15 cellular contexts compared by ENCODE assay signal in genomic region chr13:112852392-112852791, GRCh38.
DNase-seq lines count a peak whose midpoint lies in the region; ATAC-seq and TF ChIP-seq lines count a peak whose summit lies in the region.
"Had no signal": no experiment of that assay in that cellular context is flagged by ENCODE, and none has a peak within 500 bp of the region (broad histone marks: within the 10 kb centered on the region; RNA-seq: fewer than 3 reads in every experiment).

No MANE protein-coding gene starts in this region.

- no peaks in the 10 kb centered on the region for H3K79me1 ChIP-seq in neuronal stem cell (ENCODE audit: low read depth, low read length)

- peak overlapping the region; percentile 7 for H3K27ac Mint-ChIP-seq in activated T-helper 1 cell treated with anti-CD3 and anti-CD28 coated beads, Interleukin-12 subunit alpha, Interleukin-12 subunit beta, Interleukin-2, Interleukin-4 antibody, amounts not matched to agents 30 ng/mL and 10 ng/mL and 1 ng/mL, durations not matched to agents 14 hours and 24 hours and 36 hours

- peaks cover 6% of the 10 kb centered on the region for H3K9me3 Mint-ChIP-seq in activated T-helper 1 cell treated with anti-CD3 and anti-CD28 coated beads, Interleukin-12 subunit alpha, Interleukin-12 subunit beta, Interleukin-2, Interleukin-4 antibody, amounts not matched to agents 30 ng/mL and 10 ng/mL and 1 ng/mL, durations not matched to agents 14 hours and 24 hours and 36 hours
- H3K9me3 Mint-ChIP-seq: CD4-positive, CD25-positive, alpha-beta regulatory T cell had no signal

- no CpG with 5 or more reads among the region's 15 CpGs for WGBS in neuronal stem cell (ENCODE audit: extremely low coverage in 2 of 2, insufficient read length in 2 of 2, insufficient replicate concordance in 1 of 2), 2 donors
- 97% methylated on average over 11 of the region's 15 CpGs for WGBS in right lobe of liver (ENCODE audit: insufficient coverage, low coverage, low lambda C conversion rate, missing lambda C conversion rate)

- peak overlapping the region; percentile 44 for H3K23ac ChIP-seq in neuronal stem cell (ENCODE audit: low read depth, low read length, poor library complexity)

- H2AK5ac ChIP-seq in neuronal stem cell (ENCODE audit: low read depth, low read length) = no peak overlapping the region

- H3K14ac ChIP-seq in neuronal stem cell (ENCODE audit: low read length) = peak overlapping the region; percentile 64

- no peak overlapping the region for H4K91ac ChIP-seq in neuronal stem cell (ENCODE audit: low read depth, low read length, poor library complexity)

- H3K36me3 ChIP-seq in Peyer's patch (peaks cover 0 to 55% (median 3%) of the 10 kb centered on the region in 3 donors), neuronal stem cell (replicated peaks in 1 of 2; ENCODE audit: control insufficient read depth in 2 of 2, insufficient read depth in 2 of 2, low read length in 2 of 2) (peaks cover 30 to 36% of the 10 kb centered on the region in 2 donors), right lobe of liver (peaks cover 0 to 34% (median 16%) of the 10 kb centered on the region in 4 donors)

- H3K27ac ChIP-seq in Peyer's patch = no peak overlapping the region
- no peak overlapping the region for H3K27ac ChIP-seq in neuronal stem cell (replicated peaks; ENCODE audit: low read length)
- H3K27ac ChIP-seq in right lobe of liver = no peak overlapping the region
- H3K27ac ChIP-seq: BLaER1 treated with 17β-estradiol and CSF1 and Interleukin-3, amounts not matched to agents 10 nM and 100 nM; GM23248 had no signal

- H2BK120ac ChIP-seq in neuronal stem cell (ENCODE audit: low read depth, low read length) = no peak overlapping the region

- H3K4me1 ChIP-seq in Peyer's patch (no peaks in the 10 kb centered on the region), neuronal stem cell (ENCODE audit: control insufficient read depth in 2 of 2, insufficient read depth in 1 of 2, low read depth in 1 of 2, low read length in 2 of 2) (no peaks in the 10 kb centered on the region), right lobe of liver (no peaks in the 10 kb centered on the region)

- peak overlapping the region; percentile 24 for H3K9ac ChIP-seq in neuronal stem cell (ENCODE audit: low read depth, low read length, poor library complexity)
- H3K9ac ChIP-seq: BLaER1 treated with 17β-estradiol and CSF1 and Interleukin-3, amounts not matched to agents 10 nM and 100 nM; GM23248 had no signal

- TF ChIP-seq POLR2A in Peyer's patch (IDR thresholded peaks at IDR 0.05) = no peak
- TF ChIP-seq POLR2A in right lobe of liver (IDR thresholded peaks at IDR 0.05) = no peak

- DNase-seq in Peyer's patch (peak in 2 of 3 donors; percentile 22 to 34), islet precursor cell (peak; percentile 41), neuronal stem cell (ENCODE audit: low spot score) (no peak), NCI-H1105 treated with DMSO at 0.1 percent for 48 hours (lab: John Stamatoyannopoulos, UW) (no peak), right lobe of liver (no peak), SW 1271 (lab: John Stamatoyannopoulos, UW) (no peak)
- DNase-seq in activated T-helper 1 cell treated with anti-CD3 and anti-CD28 coated beads, Interleukin-12 subunit alpha, Interleukin-12 subunit beta, Interleukin-2, Interleukin-4 antibody, amounts not matched to agents 30 ng/mL and 10 ng/mL and 1 ng/mL, durations not matched to agents 14 hours and 24 hours and 36 hours (ENCODE audit: low spot score) = no peak
- DNase-seq: ACHN; CD4-positive, CD25-positive, alpha-beta regulatory T cell; DMS53; GF-D8; GM23248 had no signal

- no peaks in the 10 kb centered on the region for H3K27me3 Mint-ChIP-seq in activated T-helper 1 cell treated with anti-CD3 and anti-CD28 coated beads, Interleukin-12 subunit alpha, Interleukin-12 subunit beta, Interleukin-2, Interleukin-4 antibody, amounts not matched to agents 30 ng/mL and 10 ng/mL and 1 ng/mL, durations not matched to agents 14 hours and 24 hours and 36 hours (ENCODE audit: insufficient read depth)
- H3K27me3 Mint-ChIP-seq: CD4-positive, CD25-positive, alpha-beta regulatory T cell had no signal

- H3K4me3 ChIP-seq in Peyer's patch = no peak overlapping the region
- no peak overlapping the region for H3K4me3 ChIP-seq in neuronal stem cell (ENCODE audit: low read length in 2 of 2)
- H3K4me3 ChIP-seq in right lobe of liver = no peak overlapping the region
- H3K4me3 ChIP-seq: BLaER1 treated with 17β-estradiol and CSF1 and Interleukin-3, amounts not matched to agents 10 nM and 100 nM; GM23248 had no signal

- peaks cover 41% of the 10 kb centered on the region for H3K36me3 Mint-ChIP-seq in activated T-helper 1 cell treated with anti-CD3 and anti-CD28 coated beads, Interleukin-12 subunit alpha, Interleukin-12 subunit beta, Interleukin-2, Interleukin-4 antibody, amounts not matched to agents 30 ng/mL and 10 ng/mL and 1 ng/mL, durations not matched to agents 14 hours and 24 hours and 36 hours (ENCODE audit: low read depth)

- H3K4me2 ChIP-seq in neuronal stem cell (ENCODE audit: insufficient read depth, low read length, poor library complexity, severe bottlenecking) = no peak overlapping the region
- H3K4me2 ChIP-seq: BLaER1 treated with 17β-estradiol and CSF1 and Interleukin-3, amounts not matched to agents 10 nM and 100 nM had no signal

- no peak overlapping the region for H4K8ac ChIP-seq in neuronal stem cell (ENCODE audit: low read depth, low read length)

- no peak overlapping the region for H2BK12ac ChIP-seq in neuronal stem cell (ENCODE audit: low read length)

- H3K4me1 Mint-ChIP-seq in activated T-helper 1 cell treated with anti-CD3 and anti-CD28 coated beads, Interleukin-12 subunit alpha, Interleukin-12 subunit beta, Interleukin-2, Interleukin-4 antibody, amounts not matched to agents 30 ng/mL and 10 ng/mL and 1 ng/mL, durations not matched to agents 14 hours and 24 hours and 36 hours (ENCODE audit: low read depth) = no peaks in the 10 kb centered on the region

- no peak overlapping the region for H3K4me3 Mint-ChIP-seq in activated T-helper 1 cell treated with anti-CD3 and anti-CD28 coated beads, Interleukin-12 subunit alpha, Interleukin-12 subunit beta, Interleukin-2, Interleukin-4 antibody, amounts not matched to agents 30 ng/mL and 10 ng/mL and 1 ng/mL, durations not matched to agents 14 hours and 24 hours and 36 hours
- H3K4me3 Mint-ChIP-seq: CD4-positive, CD25-positive, alpha-beta regulatory T cell had no signal

- H2AFZ ChIP-seq in neuronal stem cell (ENCODE audit: low read length) = no peak overlapping the region
- H2AFZ ChIP-seq: GM23248 had no signal

- no peak overlapping the region for H3K4ac ChIP-seq in neuronal stem cell (ENCODE audit: low read length)

- TF ChIP-seq CTCF in Peyer's patch (IDR thresholded peaks at IDR 0.05) (no peak), right lobe of liver (IDR thresholded peaks at IDR 0.05) (no peak)

- H3K9me3 ChIP-seq in Peyer's patch (no peaks in the 10 kb centered on the region), neuronal stem cell (replicated peaks in 1 of 2; ENCODE audit: control insufficient read depth in 2 of 2, insufficient read depth in 1 of 2, low read depth in 1 of 2, low read length in 2 of 2) (peaks cover 2% of the 10 kb centered on the region in 2 donors), right lobe of liver (no peaks in the 10 kb centered on the region)

- H3K27me3 ChIP-seq in Peyer's patch = no peaks in the 10 kb centered on the region
- H3K27me3 ChIP-seq in neuronal stem cell (ENCODE audit: control insufficient read depth in 3 of 3, insufficient read depth in 3 of 3, low read depth in 1 of 3, low read length in 3 of 3) = no peaks in the 10 kb centered on the region
- no peaks in the 10 kb centered on the region for H3K27me3 ChIP-seq in right lobe of liver
- H3K27me3 ChIP-seq: BLaER1 treated with 17β-estradiol and CSF1 and Interleukin-3, amounts not matched to agents 10 nM and 100 nM had no signal

- no peak overlapping the region for H3K18ac ChIP-seq in neuronal stem cell (ENCODE audit: low read length)

- no peak overlapping the region for H2BK5ac ChIP-seq in neuronal stem cell (ENCODE audit: low read length)

- intact Hi-C loops in activated T-helper 1 cell treated with anti-CD3 and anti-CD28 coated beads, Interleukin-12 subunit alpha, Interleukin-12 subunit beta, Interleukin-2, Interleukin-4 antibody, amounts not matched to agents 30 ng/mL and 10 ng/mL and 1 ng/mL, durations not matched to agents 14 hours and 24 hours and 36 hours (cut with micrococcal nuclease) = no loop called here
- intact Hi-C loops in right lobe of liver (cut with DNase I) = no loop called here

- ATAC-seq in GM21825 (IDR thresholded peaks at IDR 0.05; ENCODE audit: unreplicated experiment) (no peak), right lobe of liver (no peak)
- ATAC-seq: HCT116 had no signal

- H2BK15ac ChIP-seq in neuronal stem cell (ENCODE audit: low read length) = no peak overlapping the region

Comparison
In these comparisons a context has a peak if more than half of its experiments do, and no peak if none do; other contexts are left out.
1. DNase-seq: peak in Peyer's patch (2 of 3) and islet precursor cell (single experiment); none in activated T-helper 1 cell treated with anti-CD3 and anti-CD28 coated beads, Interleukin-12 subunit alpha, Interleukin-12 subunit beta, Interleukin-2, Interleukin-4 antibody, amounts not matched to agents 30 ng/mL and 10 ng/mL and 1 ng/mL, durations not matched to agents 14 hours and 24 hours and 36 hours (single experiment), neuronal stem cell (single experiment), NCI-H1105 treated with DMSO at 0.1 percent for 48 hours (single experiment), right lobe of liver (0 of 3) and SW 1271 (0 of 2).